12 cellular contexts compared by ENCODE assay signal in genomic region chr9:91408475-91408874, GRCh38.
"Had no signal": no experiment of that assay in that cellular context is flagged by ENCODE, and none has a peak within 500 bp of the region (broad histone marks: within the 10 kb centered on the region; RNA-seq: fewer than 3 reads in every experiment).

No MANE protein-coding gene starts in this region.

- H3K4me1 ChIP-seq: neural progenitor cell, parathyroid adenoma had no signal

- H3K27me3 Mint-ChIP-seq: stimulated activated memory B cell treated with anti-CD40 and anti-IgM and Interleukin-4, amounts not matched to agents 10 μg/mL and 1 μg/mL and 100 μg/mL, for 72 hours had no signal

- ATAC-seq: activated CD4-positive, CD25-positive, alpha-beta regulatory T cell treated with anti-CD3 and anti-CD28 coated beads, Interleukin-2, amount 50 U/mL, for 24 hours; stimulated activated memory B cell treated with anti-CD40 and anti-IgM and Interleukin-4, amounts not matched to agents 10 μg/mL and 1 μg/mL and 100 μg/mL, for 72 hours had no signal

- DNase-seq: activated CD4-positive, alpha-beta T cell treated with anti-CD3 and anti-CD28 coated beads, Interleukin-2, amount 50 U/mL, for 1 hour; activated naive CD4-positive, alpha-beta T cell; activated naive CD8-positive, alpha-beta T cell treated with anti-CD3 and anti-CD28 coated beads, Interleukin-2, amount 10 ng/mL, durations not matched to agents 7 days and 5 days; activated T-cell treated with anti-CD3 and anti-CD28 coated beads for 4 hours; stimulated activated CD4-positive, alpha-beta T cell treated with anti-CD3 and anti-CD28 coated beads, Interleukin-2, amount 100 ng/mL, for 48 hours had no signal

- H3K27me3 ChIP-seq: ascending aorta, neural progenitor cell, tibial nerve, vagina had no signal

- H3K4me3 Mint-ChIP-seq: activated naive CD8-positive, alpha-beta T cell treated with anti-CD3 and anti-CD28 coated beads, Interleukin-2, amount 10 ng/mL, durations not matched to agents 7 days and 5 days; neural progenitor cell; stimulated activated memory B cell treated with anti-CD40 and anti-IgM and Interleukin-4, amounts not matched to agents 10 μg/mL and 1 μg/mL and 100 μg/mL, for 72 hours had no signal

- H2AFZ ChIP-seq: neural progenitor cell, parathyroid adenoma had no signal

- H3K4me3 ChIP-seq: ascending aorta, neural progenitor cell, tibial nerve, vagina had no signal

- H3K27ac ChIP-seq: ascending aorta, neural progenitor cell, parathyroid adenoma, tibial nerve, vagina had no signal

- H3K9me3 Mint-ChIP-seq: activated naive CD8-positive, alpha-beta T cell treated with anti-CD3 and anti-CD28 coated beads, Interleukin-2, amount 10 ng/mL, durations not matched to agents 7 days and 5 days; stimulated activated memory B cell treated with anti-CD40 and anti-IgM and Interleukin-4, amounts not matched to agents 10 μg/mL and 1 μg/mL and 100 μg/mL, for 72 hours had no signal

- H3K9ac ChIP-seq: neural progenitor cell, parathyroid adenoma had no signal

- H3K4me1 Mint-ChIP-seq: neural progenitor cell had no signal

- H3K9me3 ChIP-seq: ascending aorta, tibial nerve, vagina had no signal

- H3K4me2 ChIP-seq: neural progenitor cell had no signal

- H3K36me3 ChIP-seq: neural progenitor cell had no signal

- H3K27ac Mint-ChIP-seq: activated naive CD8-positive, alpha-beta T cell treated with anti-CD3 and anti-CD28 coated beads, Interleukin-2, amount 10 ng/mL, durations not matched to agents 7 days and 5 days; neural progenitor cell; stimulated activated memory B cell treated with anti-CD40 and anti-IgM and Interleukin-4, amounts not matched to agents 10 μg/mL and 1 μg/mL and 100 μg/mL, for 72 hours had no signal

- H3K79me2 ChIP-seq: parathyroid adenoma had no signal
